ENCODE assay signal across 2 cellular contexts in genomic region chr2:3586220-3586619, GRCh38.
TF ChIP-seq lines count a peak whose summit lies in the region.

No MANE protein-coding gene starts in this region.

TF ChIP-seq in SK-N-SH, 30 proteins besides CTCF, POLR2A, EP300 and RAD21:
- no peak for TF ChIP-seq PBX3 (IDR thresholded peaks at IDR 0.05)
- TF ChIP-seq YY1 (IDR thresholded peaks at IDR 0.05; ENCODE audit: low read depth), result no peak
- TF ChIP-seq ZBTB33 (IDR thresholded peaks at IDR 0.05; ENCODE audit: borderline replicate concordance, low read depth), result no peak
- TF ChIP-seq RXRA (IDR thresholded peaks at IDR 0.05; ENCODE audit: borderline replicate concordance, low read depth), result no peak
- no peak for TF ChIP-seq RFX5 (IDR thresholded peaks at IDR 0.05; ENCODE audit: low read length)
- TF ChIP-seq GABPA (IDR thresholded peaks at IDR 0.05; ENCODE audit: low read depth), result no peak
- TF ChIP-seq POLR2AphosphoS5 (IDR thresholded peaks at IDR 0.05; ENCODE audit: low read depth, low read length), result no peak
TF ChIP-seq in SK-N-SH: peak in this region for 0.

TF ChIP-seq in SK-N-SH treated with all-trans-retinoic acid at 6 μM for 48 hours, 23 proteins besides CTCF, POLR2A, EP300 and RAD21:
- TF ChIP-seq ARNTL (CRISPR knock-in tag; IDR thresholded peaks at IDR 0.05; ENCODE audit: borderline replicate concordance, low read depth) (no peak), ISL1 (CRISPR knock-in tag; IDR thresholded peaks at IDR 0.05) (no peak), CREB5 (CRISPR knock-in tag; IDR thresholded peaks at IDR 0.05; ENCODE audit: low read depth) (no peak), ZNF565 (CRISPR knock-in tag; conservative IDR thresholded peaks at IDR 0.05; ENCODE audit: low read depth) (no peak), POU6F1 (CRISPR knock-in tag; IDR thresholded peaks at IDR 0.05; ENCODE audit: borderline replicate concordance, low read depth) (no peak), TOX (CRISPR knock-in tag; IDR thresholded peaks at IDR 0.05; ENCODE audit: borderline replicate concordance) (no peak), ZFP3 (CRISPR knock-in tag; IDR thresholded peaks at IDR 0.05) (no peak), CSDC2 (CRISPR knock-in tag; IDR thresholded peaks at IDR 0.05) (no peak), CSRNP3 (CRISPR knock-in tag; IDR thresholded peaks at IDR 0.05) (no peak), ZNF8 (CRISPR knock-in tag; IDR thresholded peaks at IDR 0.05) (no peak), OSR1 (CRISPR knock-in tag; IDR thresholded peaks at IDR 0.05) (no peak), ZFP30 (CRISPR knock-in tag; IDR thresholded peaks at IDR 0.05) (no peak), ZC3H10 (CRISPR knock-in tag; IDR thresholded peaks at IDR 0.05) (no peak)
